Comparison of ENCODE assay signal across 9 cellular contexts in genomic region chr9:122350577-122351355, GRCh38. TPM values are rescaled to one million over a fixed set of nuclear protein-coding genes. Genes with fewer than 3 reads are reported as not detected.
DNase-seq lines count a peak whose midpoint lies in the region; ATAC-seq, FAIRE-seq and TF ChIP-seq lines count a peak whose summit lies in the region.
"Had no signal": no experiment of that assay in that cellular context is flagged by ENCODE, and none has a peak within 500 bp of the region (broad histone marks: within the 10 kb centered on the region; RNA-seq: fewer than 3 reads in every experiment).

No MANE protein-coding gene starts in this region.

- H3K27me3 ChIP-seq in WERI-Rb-1 (ENCODE audit: insufficient read depth, low read depth, severe bottlenecking) (peaks cover 14% of the 10 kb centered on the region), keratinocyte (ENCODE audit: control insufficient read depth, extremely low read depth, insufficient read depth, low read length) (peaks cover 5% of the 10 kb centered on the region)

- no TSS peak for BruUV-seq in MCF 10A (replicated peaks; lab: Mats Ljungman, UMichigan)

- TF ChIP-seq CTCF in WERI-Rb-1 (IDR thresholded peaks at IDR 0.05; ENCODE audit: low read depth, low read length) = peak; percentile 96
- peak; percentile 89 for TF ChIP-seq CTCF in MCF 10A (IDR thresholded peaks at IDR 0.05; ENCODE audit: unreplicated experiment)
- peak; percentile 93 to 99 (median 96) for TF ChIP-seq CTCF in keratinocyte (optimal IDR thresholded peaks at IDR 0.05 in 1 of 3, IDR thresholded peaks at IDR 0.05 in 1 of 3, conservative IDR thresholded peaks at IDR 0.05 in 1 of 3; ENCODE audit: extremely low read depth in 1 of 3, insufficient read depth in 2 of 3, low read length in 3 of 3)

- H3K4me3 ChIP-seq in WERI-Rb-1 (ENCODE audit: low read depth, low read length) (no peak overlapping the region), keratinocyte (ENCODE audit: control insufficient read depth in 2 of 3, extremely low read depth in 1 of 3, insufficient read depth in 2 of 3, low read depth in 1 of 3, low read length in 3 of 3) (no peak overlapping the region)

- H3K27ac ChIP-seq in WERI-Rb-1 = no peak overlapping the region
- H3K27ac ChIP-seq in keratinocyte (ENCODE audit: control insufficient read depth, insufficient read depth, low read length) = no peak overlapping the region

- no peaks in the 10 kb centered on the region for H4K20me1 ChIP-seq in keratinocyte (ENCODE audit: control insufficient read depth, extremely low read depth, insufficient read depth, low read length)

- CTCF ChIA-PET in MCF 10A (lab: Yijun Ruan, JAX) = interaction anchor here (0.6 to 18.2 kb wide), 58 partner anchors 9 to 1903 kb away, joined by 3 to 473 read pairs (median 4); partner anchors contain the start of genes NDUFA8 and PTGS1

- no peak overlapping the region for H2AFZ ChIP-seq in keratinocyte (ENCODE audit: control insufficient read depth, low read length)

- H3K4me1 Mint-ChIP-seq in MCF 10A (ENCODE audit: insufficient read depth, unreplicated experiment) = no peaks in the 10 kb centered on the region

- dilution Hi-C loops in keratinocyte (cut with MboI; ENCODE audit: extremely low pct_ligation_motif_present, low sequenced_read_pairs) = no loop called here

- no peaks in the 10 kb centered on the region for H3K36me3 ChIP-seq in WERI-Rb-1
- no peaks in the 10 kb centered on the region for H3K36me3 ChIP-seq in keratinocyte (ENCODE audit: control insufficient read depth in 2 of 2, extremely low read depth in 1 of 2, insufficient read depth in 2 of 2, low read length in 2 of 2)

- FAIRE-seq in keratinocyte (lab: Jason Lieb, UNC) = peak; percentile 79
- FAIRE-seq: A204.1 had no signal

- no peaks in the 10 kb centered on the region for H3K27me3 Mint-ChIP-seq in MCF 10A (ENCODE audit: insufficient read depth, unreplicated experiment)

- ATAC-seq in HG02938 (IDR thresholded peaks at IDR 0.05; ENCODE audit: unreplicated experiment) = peak; percentile 70

- intact Hi-C loops in MCF 10A (cut with micrococcal nuclease) = loop anchor here (1.0 kb wide), 3 partner anchors 103 to 251 kb away; no protein-coding TSS in a partner anchor

- peaks cover 6% of the 10 kb centered on the region for H3K4me1 ChIP-seq in keratinocyte (ENCODE audit: control insufficient read depth, extremely low read depth, insufficient read depth, low read length)

- H3K9me1 ChIP-seq in keratinocyte (ENCODE audit: control insufficient read depth, extremely low read depth, insufficient read depth, low read length) = no peaks in the 10 kb centered on the region

- POLR2A ChIA-PET in MCF 10A (lab: Yijun Ruan, JAX) = interaction anchor here (0.5 kb wide), 1 partner anchor 13 kb away, joined by 3 read pairs; no protein-coding TSS in a partner anchor

- no peaks in the 10 kb centered on the region for H3K9me3 Mint-ChIP-seq in MCF 10A (ENCODE audit: unreplicated experiment)

- H3K4me2 ChIP-seq in keratinocyte (ENCODE audit: control insufficient read depth, extremely low read depth, insufficient read depth, low read depth, low read length) = no peak overlapping the region

- H3K79me2 ChIP-seq in keratinocyte (ENCODE audit: control insufficient read depth, insufficient read depth, low read length) = no peaks in the 10 kb centered on the region

- no peak overlapping the region for H3K27ac Mint-ChIP-seq in MCF 10A (ENCODE audit: low read depth, unreplicated experiment)

- no peak overlapping the region for H3K9ac ChIP-seq in keratinocyte (ENCODE audit: control insufficient read depth, extremely low read depth, insufficient read depth, low read length)

- no peak overlapping the region for H3K4me3 Mint-ChIP-seq in MCF 10A (ENCODE audit: unreplicated experiment)

- DNase-seq in NCI-H1105 treated with DMSO at 0.1 percent for 48 hours (lab: John Stamatoyannopoulos, UW) (peak; percentile 60), NCI-H1105 (lab: John Stamatoyannopoulos, UW) (no peak), NCI-H2107 (lab: John Stamatoyannopoulos, UW) (peak; percentile 50), WERI-Rb-1 (peak; percentile 82), MCF 10A (ENCODE audit: unreplicated experiment) (peak; percentile 77), keratinocyte (ENCODE audit: low read depth, low spot score) (no peak)
- peak; percentile 70 to 73 for DNase-seq in stimulated activated CD4-positive, alpha-beta T cell treated with anti-CD3 and anti-CD28 coated beads, Interleukin-1b, Interleukin-23, amount 100 ng/mL, for 4 hours (ENCODE audit: low read depth in 2 of 2)

- no peaks in the 10 kb centered on the region for H3K36me3 Mint-ChIP-seq in MCF 10A (ENCODE audit: insufficient read depth, unreplicated experiment)

- H3K9me3 ChIP-seq in WERI-Rb-1 (ENCODE audit: severe bottlenecking) (peaks cover 12% of the 10 kb centered on the region), keratinocyte (ENCODE audit: control insufficient read depth, low read depth, low read length) (no peaks in the 10 kb centered on the region)

RNA-seq across cellular contexts. Expression of gene PTGS1, which starts 20.1 kb away (rescaled TPM):
- 0.20 and 0.70 TPM in 2 replicates for total RNA-seq in MCF 10A (2022)
- 2.4 to 4.5 TPM (median 4.0 TPM) in 3 replicates for polyA plus RNA-seq in keratinocyte
- polyA plus RNA-seq in keratinocyte (2011; ENCODE audit: low read depth) = 0.05 TPM
- 1.8 and 2.0 TPM in 2 replicates for polyA plus RNA-seq in keratinocyte (2011; cell fraction: cytosol; rRNA removed)
- 3.6 and 4.6 TPM in 2 replicates for polyA plus RNA-seq in keratinocyte (2011; cell fraction: nucleus; rRNA removed)
- polyA plus RNA-seq in keratinocyte (2012; ENCODE audit: low replicate concordance) = 0.49 and 3.2 TPM in 2 replicates
- 3.7 to 6.1 TPM (median 5.8 TPM) in 3 replicates for polyA minus RNA-seq in keratinocyte
- 3.8 TPM for polyA minus RNA-seq in keratinocyte (2011; cell fraction: cytosol; rRNA and poly(A)+ RNA removed)
- polyA minus RNA-seq in keratinocyte (2011; cell fraction: nucleus; rRNA and poly(A)+ RNA removed) = 1.2 and 2.6 TPM in 2 replicates

Comparison
In these comparisons a context has a peak if more than half of its experiments do, and no peak if none do; other contexts are left out.
1. DNase-seq: peak in NCI-H1105 treated with DMSO at 0.1 percent for 48 hours (single experiment), NCI-H2107 (single experiment), WERI-Rb-1 (single experiment), MCF 10A (single experiment) and stimulated activated CD4-positive, alpha-beta T cell treated with anti-CD3 and anti-CD28 coated beads, Interleukin-1b, Interleukin-23, amount 100 ng/mL, for 4 hours (2 of 2); none in NCI-H1105 (single experiment) and keratinocyte (single experiment).
2. Peak in every context shown above with its lines, with median percentiles within 50 percentile points of each other: CTCF ChIP-seq.